Comparison of ENCODE assay signal across 1 cellular context in genomic region chr4:47013373-47013772, GRCh38.
TF ChIP-seq lines count a peak whose summit lies in the region.

No MANE protein-coding gene starts in this region.

TF ChIP-seq in HepG2, 621 proteins besides CTCF, POLR2A, EP300 and RAD21 (continued from another document):
- TF ChIP-seq MTF2 (CRISPR knock-in tag; IDR thresholded peaks at IDR 0.05; ENCODE audit: borderline replicate concordance), result no peak
